ENCODE assay signal across 18 cellular contexts in genomic region chr6:7559651-7560385, GRCh38. TPM values are rescaled to one million over a fixed set of nuclear protein-coding genes. Genes with fewer than 3 reads are reported as not detected.
DNase-seq lines count a peak whose midpoint lies in the region; ATAC-seq and TF ChIP-seq lines count a peak whose summit lies in the region.
"Had no signal": no experiment of that assay in that cellular context is flagged by ENCODE, and none has a peak within 500 bp of the region (broad histone marks: within the 10 kb centered on the region; RNA-seq: fewer than 3 reads in every experiment).

No MANE protein-coding gene starts in this region.

- H3K4me1 Mint-ChIP-seq in natural killer cell, result no peaks in the 10 kb centered on the region
- H3K4me1 Mint-ChIP-seq: activated CD8-positive, alpha-beta memory T cell treated with anti-CD3 and anti-CD28 coated beads, Interleukin-2, amount 10 ng/mL, durations not matched to agents 7 days and 5 days had no signal

- peaks cover 32 to 50% of the 10 kb centered on the region in 2 donors for H3K27me3 Mint-ChIP-seq in natural killer cell (ENCODE audit: low read depth in 2 of 2)

- no peaks in the 10 kb centered on the region for H3K27me3 ChIP-seq in HCT116 (ENCODE audit: insufficient read depth, low read length)
- no peaks in the 10 kb centered on the region for H3K27me3 ChIP-seq in PC-3 (ENCODE audit: low read length)
- peaks cover 0 to 35% (median 0%) of the 10 kb centered on the region in 4 donors for H3K27me3 ChIP-seq in esophagus muscularis mucosa
- no peaks in the 10 kb centered on the region for H3K27me3 ChIP-seq in prostate gland (replicated peaks; ENCODE audit: insufficient read depth)

- peaks cover 55 to 62% of the 10 kb centered on the region in 2 experiments for H3K36me3 ChIP-seq in HCT116 (ENCODE audit: control insufficient read depth in 1 of 2, insufficient read depth in 2 of 2, low read length in 2 of 2)
- peaks cover 62% of the 10 kb centered on the region for H3K36me3 ChIP-seq in PC-3 (ENCODE audit: low read depth, low read length)
- peaks cover 0 to 30% (median 0%) of the 10 kb centered on the region in 4 donors for H3K36me3 ChIP-seq in esophagus muscularis mucosa
- H3K36me3 ChIP-seq in prostate gland, result no peaks in the 10 kb centered on the region
- H3K36me3 ChIP-seq: SJSA1 had no signal

- POLR2A ChIA-PET in HCT116 (lab: Charles Lee), result no interaction called here
- POLR2A ChIA-PET in PC-3 (lab: Charles Lee; ENCODE audit: unreplicated experiment), result interaction anchor here (0.6 kb wide), 1 partner anchor 243 kb away, joined by 10 read pairs; no protein-coding TSS in a partner anchor

- no peak overlapping the region for H3K9ac ChIP-seq in HCT116 (ENCODE audit: low read length)
- H3K9ac ChIP-seq in PC-3 (ENCODE audit: low read length), result no peak overlapping the region
- H3K9ac ChIP-seq: KMS-11 had no signal

- TF ChIP-seq CTCF in HCT116 (IDR thresholded peaks at IDR 0.05 in 2 of 3, conservative IDR thresholded peaks at IDR 0.05 in 1 of 3; ENCODE audit: borderline replicate concordance in 1 of 3, insufficient read depth in 1 of 3, low read depth in 2 of 3, low read length in 2 of 3), result no peak
- TF ChIP-seq CTCF in PC-3 (conservative IDR thresholded peaks at IDR 0.05; ENCODE audit: low read depth, low read length), result no peak
- no peak for TF ChIP-seq CTCF in esophagus muscularis mucosa (IDR thresholded peaks at IDR 0.05)
- no peak for TF ChIP-seq CTCF in prostate gland (IDR thresholded peaks at IDR 0.05)
- TF ChIP-seq CTCF in natural killer cell (IDR thresholded peaks at IDR 0.05), result no peak

- no peak overlapping the region for H3K27ac ChIP-seq in HCT116 (ENCODE audit: low read depth, low read length)
- H3K27ac ChIP-seq in PC-3 (ENCODE audit: low read length), result peak overlapping the region; percentile 80
- H3K27ac ChIP-seq in esophagus muscularis mucosa (replicated peaks in 1 of 4), result no peak overlapping the region
- H3K27ac ChIP-seq in prostate gland, result peak overlapping the region; percentile 61 to 67
- H3K27ac ChIP-seq: KMS-11, SJSA1, tibial artery had no signal

- H3K9me3 Mint-ChIP-seq in natural killer cell, result no peaks in the 10 kb centered on the region

- H3K9me2 ChIP-seq in HCT116 (ENCODE audit: insufficient read depth) (no peaks in the 10 kb centered on the region), PC-3 (replicated peaks; ENCODE audit: low read length) (no peaks in the 10 kb centered on the region)

- H3F3A ChIP-seq in PC-3 (ENCODE audit: low read length, unreplicated experiment), result no peaks in the 10 kb centered on the region

- ATAC-seq in HCT116, result no peak
- no peak; the same call in 1 of the 2 replicates for ATAC-seq in PC-3
- ATAC-seq in natural killer cell, result no peak
- ATAC-seq in HG03521 (IDR thresholded peaks at IDR 0.05; ENCODE audit: unreplicated experiment), result no peak
- ATAC-seq: activated CD8-positive, alpha-beta memory T cell treated with anti-CD3 and anti-CD28 coated beads, Interleukin-2, amount 10 ng/mL, durations not matched to agents 7 days and 5 days had no signal

- WGBS in esophagus muscularis mucosa, result 74% methylated on average over 2 of the region's 2 CpGs
- 51% methylated on average over 2 of the region's 2 CpGs for WGBS in prostate gland

- RAD21 ChIA-PET in HCT116 (lab: Charles Lee; ENCODE audit: low non-redundant PET in 1 of 2, low total read pairs in 2 of 2, uncharacterized antibody in 2 of 2, unreplicated experiment in 2 of 2), result interaction anchor here in 1 of 2 experiments (0.7 kb wide), 1 partner anchor 143 kb away, joined by 3 read pairs; no protein-coding TSS in a partner anchor

- H3K36me3 Mint-ChIP-seq in natural killer cell, result no peaks in the 10 kb centered on the region
- H3K36me3 Mint-ChIP-seq: activated CD8-positive, alpha-beta memory T cell treated with anti-CD3 and anti-CD28 coated beads, Interleukin-2, amount 10 ng/mL, durations not matched to agents 7 days and 5 days had no signal

- no peak for TF ChIP-seq RAD21 in HCT116 (IDR thresholded peaks at IDR 0.05; ENCODE audit: low read depth)

- DNase-seq in HCT116 (ENCODE audit: low read depth, low spot score), result no peak
- peak; percentile 74 for DNase-seq in PC-3
- peak; percentile 10 for DNase-seq in esophagus muscularis mucosa (ENCODE audit: extremely low spot score)
- peak; percentile 47 for DNase-seq in prostate gland (ENCODE audit: low spot score)
- no peak for DNase-seq in NCI-H82 (lab: John Stamatoyannopoulos, UW)
- no peak for DNase-seq in natural killer cell
- DNase-seq in activated naive CD4-positive, alpha-beta T cell (lab: John Stamatoyannopoulos, UW), result no peak
- DNase-seq: activated CD4-positive, CD25-positive, alpha-beta regulatory T cell treated with anti-CD3 and anti-CD28 coated beads, Interleukin-2, amount 50 U/mL, for 72 hours; activated CD8-positive, alpha-beta memory T cell treated with anti-CD3 and anti-CD28 coated beads, Interleukin-2, amount 10 ng/mL, durations not matched to agents 7 days and 5 days; activated effector memory CD4-positive, alpha-beta T cell treated with Interleukin-2 at 50 U/mL for 16 hours; amygdala; cerebellar nuclear complex; NCI-H1417 treated with DMSO at 0.1 percent for 48 hours; NCI-H446; tibial artery had no signal

- no peaks in the 10 kb centered on the region for H3K9me3 ChIP-seq in HCT116 (ENCODE audit: control insufficient read depth in 1 of 2, insufficient read depth in 1 of 2, low read depth in 1 of 2, low read length in 2 of 2)
- H3K9me3 ChIP-seq in PC-3 (ENCODE audit: low read length), result no peaks in the 10 kb centered on the region
- no peaks in the 10 kb centered on the region for H3K9me3 ChIP-seq in esophagus muscularis mucosa
- H3K9me3 ChIP-seq in prostate gland, result no peaks in the 10 kb centered on the region
- H3K9me3 ChIP-seq: SJSA1, tibial artery had no signal

- H3K27ac Mint-ChIP-seq in natural killer cell, result no peak overlapping the region
- H3K27ac Mint-ChIP-seq: activated CD8-positive, alpha-beta memory T cell treated with anti-CD3 and anti-CD28 coated beads, Interleukin-2, amount 10 ng/mL, durations not matched to agents 7 days and 5 days had no signal

- H3K4me3 Mint-ChIP-seq in natural killer cell, result no peak overlapping the region
- H3K4me3 Mint-ChIP-seq: activated CD8-positive, alpha-beta memory T cell treated with anti-CD3 and anti-CD28 coated beads, Interleukin-2, amount 10 ng/mL, durations not matched to agents 7 days and 5 days had no signal

- TSS peak; percentile 6 for BruUV-seq in HCT116 (replicated peaks; lab: Mats Ljungman, UMichigan)
- no TSS peak for BruUV-seq in PC-3 (replicated peaks; lab: Mats Ljungman, UMichigan)

- TF ChIP-seq POLR2A in HCT116 (IDR thresholded peaks at IDR 0.05; ENCODE audit: borderline replicate concordance, extremely low read depth, insufficient read depth, insufficient read length) (no peak), esophagus muscularis mucosa (IDR thresholded peaks at IDR 0.05; ENCODE audit: low read depth) (no peak), prostate gland (IDR thresholded peaks at IDR 0.05) (no peak)

- H3K4me2 ChIP-seq in HCT116 (ENCODE audit: low read length) (no peak overlapping the region), PC-3 (ENCODE audit: low read length) (peak overlapping the region; percentile 19; the same call in 1 of the 2 replicates)
- H3K4me2 ChIP-seq: KMS-11 had no signal

- H3K4me1 ChIP-seq in HCT116 (ENCODE audit: control insufficient read depth in 1 of 2, insufficient read depth in 2 of 2, low read length in 2 of 2), result no peaks in the 10 kb centered on the region
- H3K4me1 ChIP-seq in PC-3 (ENCODE audit: insufficient read depth, low read length), result peaks cover 27% of the 10 kb centered on the region
- H3K4me1 ChIP-seq in esophagus muscularis mucosa, result no peaks in the 10 kb centered on the region
- H3K4me1 ChIP-seq in prostate gland (replicated peaks), result peaks cover 9% of the 10 kb centered on the region
- H3K4me1 ChIP-seq: SJSA1, tibial artery had no signal

- H2AFZ ChIP-seq in HCT116 (ENCODE audit: low read depth, low read length, poor library complexity, severe bottlenecking) (no peak overlapping the region), PC-3 (ENCODE audit: low read length) (no peak overlapping the region)

- H3K4me3 ChIP-seq in HCT116 (replicated peaks in 1 of 2; ENCODE audit: low read depth in 1 of 2, low read length in 2 of 2) (no peak overlapping the region), PC-3 (ENCODE audit: low read length) (no peak overlapping the region), esophagus muscularis mucosa (no peak overlapping the region), prostate gland (no peak overlapping the region)
- H3K4me3 ChIP-seq: SJSA1, tibial artery had no signal

- H4K20me1 ChIP-seq in HCT116 (ENCODE audit: insufficient read depth) (no peaks in the 10 kb centered on the region), PC-3 (ENCODE audit: low read length) (no peaks in the 10 kb centered on the region; the same call in 1 of the 2 replicates)

- CTCF ChIA-PET in HCT116 (lab: Charles Lee), result no interaction called here
- CTCF ChIA-PET in PC-3 (lab: Charles Lee), result no interaction called here

- no peak for TF ChIP-seq EP300 in esophagus muscularis mucosa (IDR thresholded peaks at IDR 0.05)

- intact Hi-C loops in HCT116 (cut with micrococcal nuclease), result no loop called here
- intact Hi-C loops in PC-3 (cut with micrococcal nuclease), result no loop called here
- intact Hi-C loops in esophagus muscularis mucosa (cut with DNase I), result no loop called here
- intact Hi-C loops in prostate gland (cut with DNase I), result no loop called here
- intact Hi-C loops in natural killer cell (cut with micrococcal nuclease), result no loop called here

- H3K79me2 ChIP-seq in HCT116 (ENCODE audit: insufficient read depth, low read length) (peaks cover 5% of the 10 kb centered on the region; the same call in 1 of the 2 replicates), PC-3 (ENCODE audit: low read length) (peaks cover 4% of the 10 kb centered on the region)

TF ChIP-seq in HCT116, 20 proteins besides CTCF, POLR2A, EP300 and RAD21 (continues in another document):
- no peak for TF ChIP-seq CBX3 (IDR thresholded peaks at IDR 0.05; ENCODE audit: low read depth)
- no peak for TF ChIP-seq ELF1 (IDR thresholded peaks at IDR 0.05; ENCODE audit: borderline replicate concordance, low read depth)
- TF ChIP-seq EGR1 (IDR thresholded peaks at IDR 0.05; ENCODE audit: low read depth), result no peak

RNA-seq across cellular contexts. Expression of gene DSP, which starts 18.3 kb away (rescaled TPM):
- total RNA-seq in HCT116 (2021; ENCODE audit: unreplicated experiment), result 104 TPM
- polyA plus RNA-seq in HCT116 (2012), result 56.2 and 65.6 TPM in 2 replicates
- 54.7 and 71.6 TPM in 2 replicates for total RNA-seq in PC-3 (2014; rRNA removed)
- 1 to 10 TPM; 2.1 to 9.4 (median 5.9) TPM for total RNA-seq in esophagus muscularis mucosa
- 100 to 1,000 TPM in 1 of 2 donors, 10 to 100 TPM in 1; 60.6 to 211 TPM for total RNA-seq in prostate gland
- total RNA-seq in natural killer cell, result under 1 TPM in 2 of 3 donors, not detected in 1; 0.05 to 0.26 TPM

RNA-seq across cellular contexts. Expression of gene SNRNP48, which starts 30.2 kb away (rescaled TPM):
- total RNA-seq in HCT116 (2021; ENCODE audit: unreplicated experiment) (26.2 TPM), PC-3 (2014; rRNA removed) (7.0 and 7.7 TPM in 2 replicates), esophagus muscularis mucosa (10 to 100 TPM in 1 of 4 donors, 1 to 10 TPM in 3; 8.9 to 17.0 (median 9.5) TPM), prostate gland (10 to 100 TPM; 13.1 to 19.9 TPM), natural killer cell (10 to 100 TPM; 12.3 to 17.0 (median 14.0) TPM)
- 7.7 and 12.1 TPM in 2 replicates for polyA plus RNA-seq in HCT116 (2012)

Comparison
In these comparisons a context has a peak if more than half of its experiments do, and no peak if none do; other contexts are left out.
1. DNase-seq: peak in PC-3 (single experiment), esophagus muscularis mucosa (single experiment) and prostate gland (single experiment); none in HCT116 (single experiment), NCI-H82 (single experiment), natural killer cell (single experiment) and activated naive CD4-positive, alpha-beta T cell (0 of 4).
2. H3K27ac ChIP-seq: peak in PC-3 (single experiment) and prostate gland (2 of 2); none in HCT116 (single experiment) and esophagus muscularis mucosa (0 of 4).